In genomic region chr19:18007605-18007938, GRCh38 we compare ENCODE assay signal across 1 cellular context.
TF ChIP-seq lines count a peak whose summit lies in the region.

No MANE protein-coding gene starts in this region.

TF ChIP-seq in HepG2, 621 proteins besides CTCF, POLR2A, EP300 and RAD21:
- no peak for TF ChIP-seq ZNF567 (CRISPR knock-in tag; IDR thresholded peaks at IDR 0.05; ENCODE audit: borderline replicate concordance)
- 0 out of 2 replicates have a peak, but pooled peaks have one; percentile 17 for TF ChIP-seq ZNF850 (CRISPR knock-in tag; conservative IDR thresholded peaks at IDR 0.05)
- TF ChIP-seq ZNF883 (CRISPR knock-in tag; IDR thresholded peaks at IDR 0.05; ENCODE audit: not compliant biosample characterization): peak; percentile 46
- no peak for TF ChIP-seq RBAK (CRISPR knock-in tag; IDR thresholded peaks at IDR 0.05)
- TF ChIP-seq TBX2 (CRISPR knock-in tag; IDR thresholded peaks at IDR 0.05; ENCODE audit: borderline replicate concordance): no peak
- TF ChIP-seq HES4 (CRISPR knock-in tag; IDR thresholded peaks at IDR 0.05; ENCODE audit: borderline replicate concordance): no peak
- TF ChIP-seq RARA (CRISPR knock-in tag; IDR thresholded peaks at IDR 0.05): no peak
- no peak for TF ChIP-seq ZNF788 (CRISPR knock-in tag; IDR thresholded peaks at IDR 0.05; ENCODE audit: borderline replicate concordance)
- TF ChIP-seq, protein P1, sequence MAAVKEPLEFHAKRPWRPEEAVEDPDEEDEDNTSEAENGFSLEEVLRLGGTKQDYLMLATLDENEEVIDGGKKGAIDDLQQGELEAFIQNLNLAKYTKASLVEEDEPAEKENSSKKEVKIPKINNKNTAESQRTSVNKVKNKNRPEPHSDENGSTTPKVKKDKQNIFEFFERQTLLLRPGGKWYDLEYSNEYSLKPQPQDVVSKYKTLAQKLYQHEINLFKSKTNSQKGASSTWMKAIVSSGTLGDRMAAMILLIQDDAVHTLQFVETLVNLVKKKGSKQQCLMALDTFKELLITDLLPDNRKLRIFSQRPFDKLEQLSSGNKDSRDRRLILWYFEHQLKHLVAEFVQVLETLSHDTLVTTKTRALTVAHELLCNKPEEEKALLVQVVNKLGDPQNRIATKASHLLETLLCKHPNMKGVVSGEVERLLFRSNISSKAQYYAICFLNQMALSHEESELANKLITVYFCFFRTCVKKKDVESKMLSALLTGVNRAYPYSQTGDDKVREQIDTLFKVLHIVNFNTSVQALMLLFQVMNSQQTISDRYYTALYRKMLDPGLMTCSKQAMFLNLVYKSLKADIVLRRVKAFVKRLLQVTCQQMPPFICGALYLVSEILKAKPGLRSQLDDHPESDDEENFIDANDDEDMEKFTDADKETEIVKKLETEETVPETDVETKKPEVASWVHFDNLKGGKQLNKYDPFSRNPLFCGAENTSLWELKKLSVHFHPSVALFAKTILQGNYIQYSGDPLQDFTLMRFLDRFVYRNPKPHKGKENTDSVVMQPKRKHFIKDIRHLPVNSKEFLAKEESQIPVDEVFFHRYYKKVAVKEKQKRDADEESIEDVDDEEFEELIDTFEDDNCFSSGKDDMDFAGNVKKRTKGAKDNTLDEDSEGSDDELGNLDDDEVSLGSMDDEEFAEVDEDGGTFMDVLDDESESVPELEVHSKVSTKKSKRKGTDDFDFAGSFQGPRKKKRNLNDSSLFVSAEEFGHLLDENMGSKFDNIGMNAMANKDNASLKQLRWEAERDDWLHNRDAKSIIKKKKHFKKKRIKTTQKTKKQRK (IDR thresholded peaks at IDR 0.05; ENCODE audit: low read length): no peak
- TF ChIP-seq TGIF2 (CRISPR knock-in tag; IDR thresholded peaks at IDR 0.05): no peak
- TF ChIP-seq ZFP90 (CRISPR knock-in tag; IDR thresholded peaks at IDR 0.05; ENCODE audit: borderline replicate concordance): 0 out of 2 replicates have a peak, but pooled peaks have one; percentile 3
- no peak for TF ChIP-seq ZNF562 (CRISPR knock-in tag; IDR thresholded peaks at IDR 0.05; ENCODE audit: borderline replicate concordance)
- no peak for TF ChIP-seq CREM (IDR thresholded peaks at IDR 0.05)
- no peak for TF ChIP-seq CREM (CRISPR knock-in tag; IDR thresholded peaks at IDR 0.05)
- no peak for TF ChIP-seq ZBTB10 (CRISPR knock-in tag; IDR thresholded peaks at IDR 0.05; ENCODE audit: borderline replicate concordance)
- TF ChIP-seq, protein P2, sequence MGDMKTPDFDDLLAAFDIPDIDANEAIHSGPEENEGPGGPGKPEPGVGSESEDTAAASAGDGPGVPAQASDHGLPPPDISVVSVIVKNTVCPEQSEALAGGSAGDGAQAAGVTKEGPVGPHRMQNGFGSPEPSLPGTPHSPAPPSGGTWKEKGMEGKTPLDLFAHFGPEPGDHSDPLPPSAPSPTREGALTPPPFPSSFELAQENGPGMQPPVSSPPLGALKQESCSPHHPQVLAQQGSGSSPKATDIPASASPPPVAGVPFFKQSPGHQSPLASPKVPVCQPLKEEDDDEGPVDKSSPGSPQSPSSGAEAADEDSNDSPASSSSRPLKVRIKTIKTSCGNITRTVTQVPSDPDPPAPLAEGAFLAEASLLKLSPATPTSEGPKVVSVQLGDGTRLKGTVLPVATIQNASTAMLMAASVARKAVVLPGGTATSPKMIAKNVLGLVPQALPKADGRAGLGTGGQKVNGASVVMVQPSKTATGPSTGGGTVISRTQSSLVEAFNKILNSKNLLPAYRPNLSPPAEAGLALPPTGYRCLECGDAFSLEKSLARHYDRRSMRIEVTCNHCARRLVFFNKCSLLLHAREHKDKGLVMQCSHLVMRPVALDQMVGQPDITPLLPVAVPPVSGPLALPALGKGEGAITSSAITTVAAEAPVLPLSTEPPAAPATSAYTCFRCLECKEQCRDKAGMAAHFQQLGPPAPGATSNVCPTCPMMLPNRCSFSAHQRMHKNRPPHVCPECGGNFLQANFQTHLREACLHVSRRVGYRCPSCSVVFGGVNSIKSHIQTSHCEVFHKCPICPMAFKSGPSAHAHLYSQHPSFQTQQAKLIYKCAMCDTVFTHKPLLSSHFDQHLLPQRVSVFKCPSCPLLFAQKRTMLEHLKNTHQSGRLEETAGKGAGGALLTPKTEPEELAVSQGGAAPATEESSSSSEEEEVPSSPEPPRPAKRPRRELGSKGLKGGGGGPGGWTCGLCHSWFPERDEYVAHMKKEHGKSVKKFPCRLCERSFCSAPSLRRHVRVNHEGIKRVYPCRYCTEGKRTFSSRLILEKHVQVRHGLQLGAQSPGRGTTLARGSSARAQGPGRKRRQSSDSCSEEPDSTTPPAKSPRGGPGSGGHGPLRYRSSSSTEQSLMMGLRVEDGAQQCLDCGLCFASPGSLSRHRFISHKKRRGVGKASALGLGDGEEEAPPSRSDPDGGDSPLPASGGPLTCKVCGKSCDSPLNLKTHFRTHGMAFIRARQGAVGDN (CRISPR knock-in tag; IDR thresholded peaks at IDR 0.05): peak; percentile 69; the same call in 1 of the 2 replicates
- TF ChIP-seq KLF16 (CRISPR knock-in tag; IDR thresholded peaks at IDR 0.05): no peak
- TF ChIP-seq IKZF4 (CRISPR knock-in tag; IDR thresholded peaks at IDR 0.05; ENCODE audit: borderline replicate concordance, low read depth, not compliant biosample characterization): no peak
- 0 out of 2 replicates have a peak, but pooled peaks have one; percentile 15 for TF ChIP-seq EED (CRISPR knock-in tag; IDR thresholded peaks at IDR 0.05)
- no peak for TF ChIP-seq TCF7L2 (IDR thresholded peaks at IDR 0.05; ENCODE audit: low read depth, low read length)
- TF ChIP-seq FOXK1 (CRISPR knock-in tag; IDR thresholded peaks at IDR 0.05; ENCODE audit: borderline replicate concordance, low read depth): no peak
- no peak for TF ChIP-seq ZFP36 (IDR thresholded peaks at IDR 0.05; ENCODE audit: borderline replicate concordance, low read depth, low read length, partially characterized antibody)
- TF ChIP-seq MLLT10 (CRISPR knock-in tag; IDR thresholded peaks at IDR 0.05): no peak
- peak; percentile 20 for TF ChIP-seq RBM39 (IDR thresholded peaks at IDR 0.05; ENCODE audit: low read depth, low read length, poor library complexity, severe bottlenecking)
- no peak for TF ChIP-seq BCL6 (CRISPR knock-in tag; IDR thresholded peaks at IDR 0.05)
- TF ChIP-seq ZNF367 (CRISPR knock-in tag; IDR thresholded peaks at IDR 0.05; ENCODE audit: borderline replicate concordance): no peak
- no peak for TF ChIP-seq HMGXB3 (CRISPR knock-in tag; IDR thresholded peaks at IDR 0.05; ENCODE audit: borderline replicate concordance)
- TF ChIP-seq HDAC1 (CRISPR knock-in tag; IDR thresholded peaks at IDR 0.05): 0 out of 2 replicates have a peak, but pooled peaks have one; percentile 46
- TF ChIP-seq TRIM24 (CRISPR knock-in tag; IDR thresholded peaks at IDR 0.05): no peak
- TF ChIP-seq TBL1XR1 (IDR thresholded peaks at IDR 0.05; ENCODE audit: borderline replicate concordance, low read length, partially characterized antibody): no peak
- TF ChIP-seq ZSCAN21 (CRISPR knock-in tag; IDR thresholded peaks at IDR 0.05; ENCODE audit: borderline replicate concordance): no peak
